In genomic region chr5:99936911-99937310, GRCh38 we compare ENCODE assay signal across 19 cellular contexts.
DNase-seq lines count a peak whose midpoint lies in the region; ATAC-seq and TF ChIP-seq lines count a peak whose summit lies in the region.
"Had no signal": no experiment of that assay in that cellular context is flagged by ENCODE, and none has a peak within 500 bp of the region (broad histone marks: within the 10 kb centered on the region; RNA-seq: fewer than 3 reads in every experiment).

No MANE protein-coding gene starts in this region.

- H3K27me3 ChIP-seq in foreskin keratinocyte = no peaks in the 10 kb centered on the region
- H3K27me3 ChIP-seq: BE2C had no signal

- TF ChIP-seq CTCF in foreskin keratinocyte (conservative IDR thresholded peaks at IDR 0.05) = no peak

- DNase-seq in SIG-M5 treated with dmso at 0.1 percent for 504 hours (lab: John Stamatoyannopoulos, UW; ENCODE audit: unreplicated experiment) = peak; percentile 9
- DNase-seq in SIG-M5 (lab: John Stamatoyannopoulos, UW) = no peak
- DNase-seq in HS-5 (ENCODE audit: low read depth) = peak; percentile 33
- DNase-seq in foreskin keratinocyte = peak; percentile 1 to 11
- no peak for DNase-seq in NCI-H1105 treated with DMSO at 0.1 percent for 48 hours (lab: John Stamatoyannopoulos, UW)
- DNase-seq in ureter (ENCODE audit: low spot score) = no peak
- DNase-seq: 8988T; ACHN; BE2C; C1 segment of cervical spinal cord; Caco-2; CD4-positive, CD25-positive, alpha-beta regulatory T cell; CD8-positive, alpha-beta memory T cell; DMS153; DMS79; GDM1; GM23248 had no signal

- ATAC-seq in foreskin keratinocyte = peak; percentile 54
- no peak for ATAC-seq in HG02798 (IDR thresholded peaks at IDR 0.05; ENCODE audit: poor library complexity, unreplicated experiment)

- no peaks in the 10 kb centered on the region for H3K4me1 ChIP-seq in foreskin keratinocyte
- H3K4me1 ChIP-seq: BE2C, Caco-2, HAP-1 had no signal

- no peak overlapping the region for H3K27ac ChIP-seq in foreskin keratinocyte
- H3K27ac ChIP-seq: GM23248 had no signal

Comparison
In these comparisons a context has a peak if more than half of its experiments do, and no peak if none do; other contexts are left out.
1. DNase-seq: peak in SIG-M5 treated with dmso at 0.1 percent for 504 hours (single experiment), HS-5 (single experiment) and foreskin keratinocyte (2 of 2); none in SIG-M5 (single experiment), NCI-H1105 treated with DMSO at 0.1 percent for 48 hours (single experiment) and ureter (single experiment).